Comparison of ENCODE assay signal across 1 cellular context in the genomic region with DNA sequence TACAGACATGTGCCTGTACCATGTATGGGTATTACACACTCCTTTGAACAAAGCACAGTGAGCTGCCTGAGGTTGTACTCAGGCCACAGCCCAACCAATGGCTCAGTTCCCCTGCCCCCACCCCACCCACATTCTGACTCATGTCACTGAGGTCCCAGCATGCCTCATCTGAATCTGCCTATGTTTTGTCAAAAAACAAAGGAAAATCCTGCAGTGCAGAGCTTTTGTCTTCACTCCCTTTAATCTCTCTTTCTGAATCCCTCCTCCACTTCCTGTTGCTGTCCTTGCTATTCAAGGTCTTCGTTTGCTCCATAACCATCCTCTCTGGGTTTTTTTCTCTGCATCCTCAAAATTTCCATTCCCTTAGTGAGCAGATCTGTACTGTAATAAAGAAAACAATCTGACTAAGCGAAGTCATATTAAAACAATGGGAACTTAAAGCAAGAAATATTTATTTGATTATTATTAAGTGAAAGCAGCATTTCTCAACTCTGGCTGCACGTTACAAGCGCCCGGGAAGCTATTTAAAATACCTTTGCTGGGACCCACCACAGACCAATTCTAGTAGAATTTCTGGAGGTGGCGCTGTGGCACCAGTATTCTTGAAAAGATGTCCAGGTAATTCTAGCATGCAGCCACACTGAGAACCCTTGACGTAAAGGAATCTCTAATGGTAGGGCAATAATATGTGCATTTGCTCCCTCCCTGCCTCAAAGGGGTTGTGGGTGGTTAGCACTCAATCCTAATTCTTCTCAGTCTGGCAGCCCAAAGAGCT.
TF ChIP-seq lines count a peak whose summit lies in the region.

No MANE protein-coding gene starts in this region.

TF ChIP-seq in GM23338, 12 proteins besides CTCF, POLR2A, EP300 and RAD21 (continued from another document):
- TF ChIP-seq, protein P1, sequence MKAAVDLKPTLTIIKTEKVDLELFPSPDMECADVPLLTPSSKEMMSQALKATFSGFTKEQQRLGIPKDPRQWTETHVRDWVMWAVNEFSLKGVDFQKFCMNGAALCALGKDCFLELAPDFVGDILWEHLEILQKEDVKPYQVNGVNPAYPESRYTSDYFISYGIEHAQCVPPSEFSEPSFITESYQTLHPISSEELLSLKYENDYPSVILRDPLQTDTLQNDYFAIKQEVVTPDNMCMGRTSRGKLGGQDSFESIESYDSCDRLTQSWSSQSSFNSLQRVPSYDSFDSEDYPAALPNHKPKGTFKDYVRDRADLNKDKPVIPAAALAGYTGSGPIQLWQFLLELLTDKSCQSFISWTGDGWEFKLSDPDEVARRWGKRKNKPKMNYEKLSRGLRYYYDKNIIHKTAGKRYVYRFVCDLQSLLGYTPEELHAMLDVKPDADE (IDR thresholded peaks at IDR 0.05) = peak; percentile 19; the same call in 1 of the 2 replicates
- TF ChIP-seq, protein P2, sequence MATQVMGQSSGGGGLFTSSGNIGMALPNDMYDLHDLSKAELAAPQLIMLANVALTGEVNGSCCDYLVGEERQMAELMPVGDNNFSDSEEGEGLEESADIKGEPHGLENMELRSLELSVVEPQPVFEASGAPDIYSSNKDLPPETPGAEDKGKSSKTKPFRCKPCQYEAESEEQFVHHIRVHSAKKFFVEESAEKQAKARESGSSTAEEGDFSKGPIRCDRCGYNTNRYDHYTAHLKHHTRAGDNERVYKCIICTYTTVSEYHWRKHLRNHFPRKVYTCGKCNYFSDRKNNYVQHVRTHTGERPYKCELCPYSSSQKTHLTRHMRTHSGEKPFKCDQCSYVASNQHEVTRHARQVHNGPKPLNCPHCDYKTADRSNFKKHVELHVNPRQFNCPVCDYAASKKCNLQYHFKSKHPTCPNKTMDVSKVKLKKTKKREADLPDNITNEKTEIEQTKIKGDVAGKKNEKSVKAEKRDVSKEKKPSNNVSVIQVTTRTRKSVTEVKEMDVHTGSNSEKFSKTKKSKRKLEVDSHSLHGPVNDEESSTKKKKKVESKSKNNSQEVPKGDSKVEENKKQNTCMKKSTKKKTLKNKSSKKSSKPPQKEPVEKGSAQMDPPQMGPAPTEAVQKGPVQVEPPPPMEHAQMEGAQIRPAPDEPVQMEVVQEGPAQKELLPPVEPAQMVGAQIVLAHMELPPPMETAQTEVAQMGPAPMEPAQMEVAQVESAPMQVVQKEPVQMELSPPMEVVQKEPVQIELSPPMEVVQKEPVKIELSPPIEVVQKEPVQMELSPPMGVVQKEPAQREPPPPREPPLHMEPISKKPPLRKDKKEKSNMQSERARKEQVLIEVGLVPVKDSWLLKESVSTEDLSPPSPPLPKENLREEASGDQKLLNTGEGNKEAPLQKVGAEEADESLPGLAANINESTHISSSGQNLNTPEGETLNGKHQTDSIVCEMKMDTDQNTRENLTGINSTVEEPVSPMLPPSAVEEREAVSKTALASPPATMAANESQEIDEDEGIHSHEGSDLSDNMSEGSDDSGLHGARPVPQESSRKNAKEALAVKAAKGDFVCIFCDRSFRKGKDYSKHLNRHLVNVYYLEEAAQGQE (IDR thresholded peaks at IDR 0.05; ENCODE audit: unreplicated experiment) = no peak
- no peak for TF ChIP-seq CREB1 (CRISPR knock-in tag; IDR thresholded peaks at IDR 0.05; ENCODE audit: low read depth)
- no peak for TF ChIP-seq NANOG (IDR thresholded peaks at IDR 0.05; ENCODE audit: borderline replicate concordance)
